8 cellular contexts compared by ENCODE assay signal in genomic region chr1:234603221-234604204, GRCh38. TPM values are rescaled to one million over a fixed set of nuclear protein-coding genes. Genes with fewer than 3 reads are reported as not detected.
DNase-seq lines count a peak whose midpoint lies in the region; ATAC-seq, FAIRE-seq and TF ChIP-seq lines count a peak whose summit lies in the region.

No MANE protein-coding gene starts in this region.

- H3K36me3 Mint-ChIP-seq in naive thymus-derived CD8-positive, alpha-beta T cell: peaks cover 16 to 49% (median 25%) of the 10 kb centered on the region in 3 donors

- peaks cover 18% of the 10 kb centered on the region for H3K4me1 ChIP-seq in colonic mucosa

- no peaks in the 10 kb centered on the region for H3K27me3 ChIP-seq in colonic mucosa

- H3K4me3 ChIP-seq in colonic mucosa: peak overlapping the region; percentile 85

- H3K9me3 ChIP-seq in colonic mucosa: no peaks in the 10 kb centered on the region

- peak overlapping the region; percentile 90 to 99 (median 92) for H3K4me3 Mint-ChIP-seq in naive thymus-derived CD8-positive, alpha-beta T cell

- peaks cover 37 to 89% (median 76%) of the 10 kb centered on the region in 4 donors for H3K4me1 Mint-ChIP-seq in naive thymus-derived CD8-positive, alpha-beta T cell

- intact Hi-C loops in colonic mucosa (cut with DNase I): loop anchor here (5.0 kb wide), 1 partner anchor 359 kb away; no protein-coding TSS in a partner anchor

- no peak for TF ChIP-seq CTCF in colonic mucosa (IDR thresholded peaks at IDR 0.05)

- POLR2A ChIA-PET in naive thymus-derived CD8-positive, alpha-beta T cell (lab: Charles Lee): interaction anchor here (0.5 to 2.8 kb wide), 3 partner anchors 122 to 503 kb away, joined by 3 to 17 read pairs (median 6); no protein-coding TSS in a partner anchor

- H3K36me3 ChIP-seq in colonic mucosa: no peaks in the 10 kb centered on the region

- peak overlapping the region; percentile 69 to 97 (median 89) for H3K27ac Mint-ChIP-seq in naive thymus-derived CD8-positive, alpha-beta T cell

- H3K9me3 Mint-ChIP-seq in naive thymus-derived CD8-positive, alpha-beta T cell: peaks cover 0 to 4% (median 0%) of the 10 kb centered on the region in 9 donors

- FAIRE-seq in urothelium cell line (lab: Jason Lieb, UNC): no peak

- peak overlapping the region; percentile 99 for H3K27ac ChIP-seq in colonic mucosa

- DNase-seq in NCI-H2227 (lab: John Stamatoyannopoulos, UW; ENCODE audit: unreplicated experiment): peak; percentile 20
- no peak for DNase-seq in NCI-H2227 treated with DMSO at 0.1 percent for 48 hours (lab: John Stamatoyannopoulos, UW)
- DNase-seq in NCI-H82 treated with DMSO at 0.1 percent for 48 hours (lab: John Stamatoyannopoulos, UW; ENCODE audit: unreplicated experiment): peak; percentile 39
- DNase-seq in colonic mucosa: no peak
- no peak for DNase-seq in naive thymus-derived CD8-positive, alpha-beta T cell
- DNase-seq in urothelium cell line (ENCODE audit: low spot score): no peak
- DNase-seq in NCI-H146 treated with DMSO at 0.1 percent for 48 hours (lab: John Stamatoyannopoulos, UW; ENCODE audit: unreplicated experiment): no peak
- no peak for DNase-seq in COR-L47 (lab: John Stamatoyannopoulos, UW)

- H3K9ac ChIP-seq in colonic mucosa (ENCODE audit: low read depth in 2 of 2, low read length in 2 of 2): peak overlapping the region; percentile 8 to 100

- no peaks in the 10 kb centered on the region for H3K27me3 Mint-ChIP-seq in naive thymus-derived CD8-positive, alpha-beta T cell

- ATAC-seq in naive thymus-derived CD8-positive, alpha-beta T cell: no peak

RNA-seq across cellular contexts. Expression of gene IRF2BP2, which starts 6.5 kb away (rescaled TPM):
- 100 to 1,000 TPM; 157 to 164 TPM for total RNA-seq in colonic mucosa
- 100 to 1,000 TPM; 165 to 183 TPM for total RNA-seq in naive thymus-derived CD8-positive, alpha-beta T cell
- 10 to 100 TPM; 25.8 to 51.0 (median 30.4) TPM for polyA plus RNA-seq in naive thymus-derived CD8-positive, alpha-beta T cell

Comparison
In these comparisons a context has a peak if more than half of its experiments do, and no peak if none do; other contexts are left out.
1. DNase-seq: peak in NCI-H2227 (single experiment) and NCI-H82 treated with DMSO at 0.1 percent for 48 hours (single experiment); none in NCI-H2227 treated with DMSO at 0.1 percent for 48 hours (single experiment), colonic mucosa (single experiment), naive thymus-derived CD8-positive, alpha-beta T cell (0 of 10), urothelium cell line (single experiment), NCI-H146 treated with DMSO at 0.1 percent for 48 hours (single experiment) and COR-L47 (single experiment).